29 cellular contexts compared by ENCODE assay signal in the genomic region with DNA sequence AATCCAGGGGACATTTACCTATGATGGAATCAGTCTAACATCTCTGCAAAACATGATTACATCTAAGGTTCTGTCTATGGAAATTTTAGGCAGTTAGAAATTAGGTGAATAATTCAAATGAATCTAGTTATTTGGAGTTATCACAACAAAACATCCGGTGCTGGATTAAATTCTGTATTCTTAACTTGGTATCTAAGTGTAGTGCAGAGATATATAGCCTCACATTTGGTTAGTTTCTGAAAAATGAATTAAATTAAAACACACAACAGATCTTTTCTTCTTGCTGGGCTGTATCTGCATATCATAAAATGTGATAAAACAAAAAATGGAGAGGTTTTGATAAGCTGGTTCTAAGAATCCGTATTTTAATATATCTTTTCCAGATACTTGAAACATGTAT.
"Had no signal": no experiment of that assay in that cellular context is flagged by ENCODE, and none has a peak within 500 bp of the region (broad histone marks: within the 10 kb centered on the region; RNA-seq: fewer than 3 reads in every experiment).

No MANE protein-coding gene starts in this region.

- H3K9me3 Mint-ChIP-seq: nephron; neural progenitor cell; stimulated activated effector memory CD8-positive, alpha-beta T cell treated with anti-CD3 and anti-CD28 coated beads, Interleukin-12 subunit alpha, Interleukin-12 subunit beta, amount 100 ng/mL, for 72 hours; stimulated activated naive B cell treated with anti-CD40 and anti-IgM and Interleukin-4, amounts not matched to agents 10 μg/mL and 1 μg/mL and 100 μg/mL, for 72 hours; stimulated activated naive CD8-positive, alpha-beta T cell treated with anti-CD3 and anti-CD28 coated beads, Interleukin-15, Interleukin-2, amounts not matched to agents 100 ng/mL and 50 ng/mL, for 24 hours had no signal

- H3K27ac Mint-ChIP-seq: natural killer cell; nephron; neural progenitor cell; progenitor cell of endocrine pancreas; stimulated activated effector memory CD8-positive, alpha-beta T cell treated with anti-CD3 and anti-CD28 coated beads, Interleukin-12 subunit alpha, Interleukin-12 subunit beta, amount 100 ng/mL, for 72 hours; stimulated activated naive B cell treated with anti-CD40 and anti-IgM and Interleukin-4, amounts not matched to agents 10 μg/mL and 1 μg/mL and 100 μg/mL, for 72 hours; stimulated activated naive CD8-positive, alpha-beta T cell treated with anti-CD3 and anti-CD28 coated beads, Interleukin-15, Interleukin-2, amounts not matched to agents 100 ng/mL and 50 ng/mL, for 24 hours had no signal

- DNase-seq: natural killer cell; occipital lobe; ovary; posterior cingulate gyrus; psoas muscle; right cardiac atrium; right lobe of liver; sigmoid colon; small intestine; stimulated activated CD4-positive, alpha-beta T cell treated with anti-CD3 and anti-CD28 coated beads, Interleukin-15, amount 100 ng/mL, for 24 hours; stimulated activated CD4-positive, alpha-beta T cell treated with anti-CD3 and anti-CD28 coated beads, Interleukin-2, amount 100 ng/mL, for 24 hours; stimulated activated CD4-positive, alpha-beta T cell treated with anti-CD3 and anti-CD28 coated beads, Interleukin-2, amount 100 ng/mL, for 48 hours; stimulated activated CD4-positive, alpha-beta T cell treated with anti-CD3 and anti-CD28 coated beads, Interleukin-4, amount 100 ng/mL, for 24 hours; stimulated activated naive B cell treated with anti-CD40 and anti-IgM and Interleukin-4, amounts not matched to agents 10 μg/mL and 1 μg/mL and 100 μg/mL, for 72 hours; stimulated activated naive CD4-positive, alpha-beta T cell treated with Interleukin-2 at 50 U/mL for 16 hours; stomach; thyroid gland; trophoblast cell; upper lobe of left lung had no signal

- H3K36me3 Mint-ChIP-seq: natural killer cell; neural progenitor cell; stimulated activated effector memory CD8-positive, alpha-beta T cell treated with anti-CD3 and anti-CD28 coated beads, Interleukin-12 subunit alpha, Interleukin-12 subunit beta, amount 100 ng/mL, for 72 hours; stimulated activated naive B cell treated with anti-CD40 and anti-IgM and Interleukin-4, amounts not matched to agents 10 μg/mL and 1 μg/mL and 100 μg/mL, for 72 hours had no signal

- H3K4me1 Mint-ChIP-seq: natural killer cell; nephron; neural progenitor cell; stimulated activated effector memory CD8-positive, alpha-beta T cell treated with anti-CD3 and anti-CD28 coated beads, Interleukin-12 subunit alpha, Interleukin-12 subunit beta, amount 100 ng/mL, for 72 hours; stimulated activated naive B cell treated with anti-CD40 and anti-IgM and Interleukin-4, amounts not matched to agents 10 μg/mL and 1 μg/mL and 100 μg/mL, for 72 hours had no signal

- H3K4me2 ChIP-seq: neural progenitor cell had no signal

- FAIRE-seq: small intestine, urothelium cell line had no signal

- ATAC-seq: natural killer cell; psoas muscle; right cardiac atrium; right lobe of liver; stimulated activated effector memory CD8-positive, alpha-beta T cell treated with anti-CD3 and anti-CD28 coated beads, Interleukin-12 subunit alpha, Interleukin-12 subunit beta, amount 100 ng/mL, for 72 hours; stimulated activated naive B cell treated with anti-CD40 and anti-IgM and Interleukin-4, amounts not matched to agents 10 μg/mL and 1 μg/mL and 100 μg/mL, for 72 hours had no signal

- H3K27ac ChIP-seq: neural progenitor cell, ovary, parathyroid adenoma, psoas muscle, right lobe of liver, sigmoid colon, stomach, thoracic aorta, thyroid gland, tibial nerve, upper lobe of left lung, vagina had no signal

- H3K4me3 Mint-ChIP-seq: natural killer cell; nephron; neural progenitor cell; stimulated activated effector memory CD8-positive, alpha-beta T cell treated with anti-CD3 and anti-CD28 coated beads, Interleukin-12 subunit alpha, Interleukin-12 subunit beta, amount 100 ng/mL, for 72 hours; stimulated activated naive B cell treated with anti-CD40 and anti-IgM and Interleukin-4, amounts not matched to agents 10 μg/mL and 1 μg/mL and 100 μg/mL, for 72 hours; stimulated activated naive CD8-positive, alpha-beta T cell treated with anti-CD3 and anti-CD28 coated beads, Interleukin-15, Interleukin-2, amounts not matched to agents 100 ng/mL and 50 ng/mL, for 24 hours had no signal

- H3K4me1 ChIP-seq: parathyroid adenoma, psoas muscle, right lobe of liver, sigmoid colon, stomach, thyroid gland, tibial nerve, upper lobe of left lung, vagina had no signal

- H3K36me3 ChIP-seq: neural progenitor cell, ovary, right lobe of liver, sigmoid colon, stomach, thoracic aorta, thyroid gland, tibial nerve, upper lobe of left lung, vagina had no signal

- H3K27me3 Mint-ChIP-seq: progenitor cell of endocrine pancreas; stimulated activated naive B cell treated with anti-CD40 and anti-IgM and Interleukin-4, amounts not matched to agents 10 μg/mL and 1 μg/mL and 100 μg/mL, for 72 hours; stimulated activated naive CD8-positive, alpha-beta T cell treated with anti-CD3 and anti-CD28 coated beads, Interleukin-15, Interleukin-2, amounts not matched to agents 100 ng/mL and 50 ng/mL, for 24 hours had no signal

- H3K4me3 ChIP-seq: neural progenitor cell, ovary, psoas muscle, right lobe of liver, sigmoid colon, stomach, thoracic aorta, thyroid gland, tibial nerve, upper lobe of left lung, vagina had no signal

- H3K9me3 ChIP-seq: ovary, psoas muscle, right lobe of liver, sigmoid colon, stomach, thoracic aorta, thyroid gland, tibial nerve, upper lobe of left lung, vagina had no signal

- H3K79me2 ChIP-seq: parathyroid adenoma had no signal

- H3K9ac ChIP-seq: neural progenitor cell, parathyroid adenoma had no signal

- H2AFZ ChIP-seq: neural progenitor cell, parathyroid adenoma had no signal

- H3K27me3 ChIP-seq: neural progenitor cell, ovary, right lobe of liver, sigmoid colon, stomach, thyroid gland, tibial nerve, upper lobe of left lung, vagina had no signal
